ENCODE assay signal across 18 cellular contexts in genomic region chr2:180622122-180622918, GRCh38.
A peak's percentile ranks its signal among the peaks of the same experiment; 100 is the strongest.
DNase-seq lines count a peak whose midpoint lies in the region; ATAC-seq, FAIRE-seq and TF ChIP-seq lines count a peak whose summit lies in the region.
"Had no signal": no experiment of that assay in that cellular context is flagged by ENCODE, and none has a peak within 500 bp of the region (broad histone marks: within the 10 kb centered on the region; RNA-seq: fewer than 3 reads in every experiment).

No MANE protein-coding gene starts in this region.

- TF ChIP-seq EP300 in K562 (IDR thresholded peaks at IDR 0.05; ENCODE audit: low read length): no peak

- POLR2A ChIA-PET in K562 (lab: Yijun Ruan, JAX): no interaction called here

- ATAC-seq in K562 (no peak), GM19395 (IDR thresholded peaks at IDR 0.05; ENCODE audit: unreplicated experiment) (no peak)
- ATAC-seq: T-cell had no signal

- no peaks in the 10 kb centered on the region for H3K27me3 ChIP-seq in K562 (ENCODE audit: control insufficient read depth in 2 of 2, insufficient read depth in 2 of 2, low read length in 2 of 2)
- no peaks in the 10 kb centered on the region for H3K27me3 ChIP-seq in small intestine (ENCODE audit: control insufficient read depth in 2 of 2, insufficient read depth in 2 of 2, low read length in 2 of 2)
- H3K27me3 ChIP-seq: BLaER1, suprapubic skin had no signal

- H3K4me3 ChIP-seq in LNCaP clone FGC (ENCODE audit: low read depth, low read length) (no peak overlapping the region), K562 (no peak overlapping the region), small intestine (ENCODE audit: low read depth in 1 of 2, low read length in 2 of 2) (no peak overlapping the region)
- H3K4me3 ChIP-seq: BLaER1, lung, suprapubic skin had no signal

- TF ChIP-seq POLR2A in K562 (conservative IDR thresholded peaks at IDR 0.05): no peak

- no peak for TF ChIP-seq RAD21 in K562 (CRISPR knock-in tag; conservative IDR thresholded peaks at IDR 0.05 in 1 of 2, IDR thresholded peaks at IDR 0.05 in 1 of 2)

- H3K27ac ChIP-seq in K562 (ENCODE audit: extremely low read depth, low read depth, low read length) (no peak overlapping the region), small intestine (ENCODE audit: low read depth in 1 of 2, low read length in 1 of 2) (no peak overlapping the region)
- H3K27ac ChIP-seq: BLaER1, suprapubic skin had no signal

- intact Hi-C loops in K562 (cut with micrococcal nuclease): no loop called here

- peak; percentile 17 for DNase-seq in Daoy (ENCODE audit: low read depth)
- peak; percentile 58 for DNase-seq in LNCaP clone FGC (ENCODE audit: low read depth)
- no peak for DNase-seq in K562 (ENCODE audit: extremely low read depth in 1 of 4, low spot score in 3 of 4)
- peak; percentile 71 for DNase-seq in iris pigment epithelial cell (ENCODE audit: low read depth)
- no peak for DNase-seq in SW480 (ENCODE audit: low spot score)
- DNase-seq in small intestine: no peak
- no peak for DNase-seq in T-helper 2 cell
- DNase-seq: activated CD4-positive, CD25-positive, alpha-beta regulatory T cell; anterior cingulate cortex; foreskin melanocyte; Karpas-422; NCI-H1694 treated with DMSO at 0.1 percent for 48 hours; stimulated activated CD4-positive, alpha-beta T cell treated with anti-CD3 and anti-CD28 coated beads, Interleukin-2, amount 100 ng/mL, for 24 hours; T-cell had no signal

- no TSS peak for BruUV-seq in K562 (replicated peaks; lab: Mats Ljungman, UMichigan)

- H3K4me1 ChIP-seq in K562 (replicated peaks in 1 of 2; ENCODE audit: control insufficient read depth in 2 of 2, insufficient read depth in 2 of 2, low read length in 2 of 2) (no peaks in the 10 kb centered on the region), small intestine (ENCODE audit: control insufficient read depth in 2 of 2, insufficient read depth in 1 of 2, low read depth in 1 of 2, low read length in 1 of 2) (no peaks in the 10 kb centered on the region)

- in situ Hi-C loops in K562 (cut with MboI): no loop called here

- H3K9me1 ChIP-seq in K562 (ENCODE audit: control insufficient read depth, insufficient read depth, low read length): no peaks in the 10 kb centered on the region

- no peaks in the 10 kb centered on the region for H4K20me1 ChIP-seq in K562 (replicated peaks; ENCODE audit: control insufficient read depth, insufficient read depth, low read length)
- H4K20me1 ChIP-seq: BLaER1 had no signal

- H2AFZ ChIP-seq in K562 (ENCODE audit: low read depth, low read length): no peak overlapping the region

- TF ChIP-seq CTCF in LNCaP clone FGC (IDR thresholded peaks at IDR 0.05; ENCODE audit: control insufficient read depth, extremely low read depth, insufficient read depth) (no peak), K562 (IDR thresholded peaks at IDR 0.05 in 2 of 3, conservative IDR thresholded peaks at IDR 0.05 in 1 of 3; ENCODE audit: insufficient read depth in 2 of 3, low read depth in 1 of 3, low read length in 3 of 3) (no peak)

- H3K79me2 ChIP-seq in K562 (ENCODE audit: control insufficient read depth, insufficient read depth, low read length): no peaks in the 10 kb centered on the region

- WGBS in K562 (ENCODE audit: insufficient coverage, low coverage, missing lambda C conversion rate): 0% methylated on average over 2 of the region's 2 CpGs
- 75 to 92% (median 87%) methylated on average over 2 of the region's 2 CpGs for WGBS in small intestine, 3 donors

- no peak overlapping the region for H3K4me2 ChIP-seq in K562 (ENCODE audit: insufficient read depth, low read length)
- H3K4me2 ChIP-seq: BLaER1 had no signal

- no peaks in the 10 kb centered on the region for H3K36me3 ChIP-seq in K562 (ENCODE audit: control insufficient read depth, insufficient read depth, low read length)
- no peaks in the 10 kb centered on the region for H3K36me3 ChIP-seq in small intestine (ENCODE audit: control insufficient read depth in 2 of 2, insufficient read depth in 2 of 2, low read length in 2 of 2)
- H3K36me3 ChIP-seq: BLaER1, suprapubic skin had no signal

- FAIRE-seq in K562 (lab: Jason Lieb, UNC) (peak; percentile 11), small intestine (lab: Jason Lieb, UNC) (no peak)

- H3K9ac ChIP-seq in K562 (ENCODE audit: insufficient read depth in 1 of 2, low read depth in 2 of 2, low read length in 2 of 2): no peak overlapping the region
- H3K9ac ChIP-seq: BLaER1 had no signal

- CTCF ChIA-PET in K562 (lab: Yijun Ruan, JAX; ENCODE audit: low intra/inter-chr PET ratio): interaction anchor here (0.5 kb wide), 1 partner anchor 681 kb away, joined by 3 read pairs; no protein-coding TSS in a partner anchor

- H3K9me3 ChIP-seq in K562 (replicated peaks; ENCODE audit: control insufficient read depth, insufficient read depth, low read depth, low read length) (no peaks in the 10 kb centered on the region), small intestine (ENCODE audit: control insufficient read depth, low read depth) (no peaks in the 10 kb centered on the region)
- H3K9me3 ChIP-seq: BLaER1, suprapubic skin had no signal

TF ChIP-seq in K562, 482 proteins besides CTCF, POLR2A, EP300 and RAD21:
- TF ChIP-seq TBL1XR1 (IDR thresholded peaks at IDR 0.05; ENCODE audit: low read length in 2 of 2) (no peak), CC2D1A (IDR thresholded peaks at IDR 0.05) (no peak), ZNF121 (CRISPR knock-in tag; conservative IDR thresholded peaks at IDR 0.05) (no peak), SOX6 (IDR thresholded peaks at IDR 0.05) (no peak), PTRF (tag; IDR thresholded peaks at IDR 0.05) (no peak), CBFA2T2 (conservative IDR thresholded peaks at IDR 0.05) (no peak)

Comparison
In these comparisons a context has a peak if more than half of its experiments do, and no peak if none do; other contexts are left out.
1. DNase-seq: peak in Daoy (single experiment), LNCaP clone FGC (single experiment) and iris pigment epithelial cell (single experiment); none in K562 (0 of 4), SW480 (single experiment), small intestine (single experiment) and T-helper 2 cell (0 of 5).